Comparison of ENCODE assay signal across 9 cellular contexts in genomic region chr6:157107915-157108651, GRCh38.
DNase-seq lines count a peak whose midpoint lies in the region; ATAC-seq lines count a peak whose summit lies in the region.
"Had no signal": no experiment of that assay in that cellular context is flagged by ENCODE, and none has a peak within 500 bp of the region (broad histone marks: within the 10 kb centered on the region; RNA-seq: fewer than 3 reads in every experiment).

No MANE protein-coding gene starts in this region.

- no peak overlapping the region for H3K27ac Mint-ChIP-seq in activated CD8-positive, alpha-beta memory T cell treated with anti-CD3 and anti-CD28 coated beads, Interleukin-2, amount 10 ng/mL, durations not matched to agents 7 days and 5 days
- peak overlapping the region in 1 of 2 donors; percentile 72 for H3K27ac Mint-ChIP-seq in stimulated activated naive CD8-positive, alpha-beta T cell treated with anti-CD3 and anti-CD28 coated beads, Interleukin-15, amount 100 ng/mL, for 72 hours

- ATAC-seq in activated CD8-positive, alpha-beta memory T cell treated with anti-CD3 and anti-CD28 coated beads, Interleukin-2, amount 10 ng/mL, durations not matched to agents 7 days and 5 days, result peak; percentile 89
- ATAC-seq in stimulated activated naive CD8-positive, alpha-beta T cell treated with anti-CD3 and anti-CD28 coated beads, Interleukin-15, amount 100 ng/mL, for 72 hours, result peak; percentile 95
- no peak for ATAC-seq in HG02642 (IDR thresholded peaks at IDR 0.05; ENCODE audit: poor library complexity, unreplicated experiment)

- H3K36me3 Mint-ChIP-seq in activated CD8-positive, alpha-beta memory T cell treated with anti-CD3 and anti-CD28 coated beads, Interleukin-2, amount 10 ng/mL, durations not matched to agents 7 days and 5 days, result peaks cover 20% of the 10 kb centered on the region

- no peak overlapping the region for H3K4me3 Mint-ChIP-seq in activated CD8-positive, alpha-beta memory T cell treated with anti-CD3 and anti-CD28 coated beads, Interleukin-2, amount 10 ng/mL, durations not matched to agents 7 days and 5 days
- peak overlapping the region in 1 of 2 donors; percentile 30 for H3K4me3 Mint-ChIP-seq in stimulated activated naive CD8-positive, alpha-beta T cell treated with anti-CD3 and anti-CD28 coated beads, Interleukin-15, amount 100 ng/mL, for 72 hours

- no peaks in the 10 kb centered on the region for H3K9me3 Mint-ChIP-seq in activated CD8-positive, alpha-beta memory T cell treated with anti-CD3 and anti-CD28 coated beads, Interleukin-2, amount 10 ng/mL, durations not matched to agents 7 days and 5 days (ENCODE audit: low read depth)
- H3K9me3 Mint-ChIP-seq in stimulated activated naive CD8-positive, alpha-beta T cell treated with anti-CD3 and anti-CD28 coated beads, Interleukin-15, amount 100 ng/mL, for 72 hours, result peaks cover 0 to under 1% of the 10 kb centered on the region in 2 donors

- CTCF ChIA-PET in activated CD8-positive, alpha-beta memory T cell treated with anti-CD3 and anti-CD28 coated beads, Interleukin-2, amount 10 ng/mL, durations not matched to agents 7 days and 5 days (lab: Charles Lee), result interaction anchor here (1.0 to 1.1 kb wide), 2 partner anchors 40 to 73 kb away, joined by 3 to 4 read pairs; no protein-coding TSS in a partner anchor

- no peaks in the 10 kb centered on the region for H3K27me3 Mint-ChIP-seq in activated CD8-positive, alpha-beta memory T cell treated with anti-CD3 and anti-CD28 coated beads, Interleukin-2, amount 10 ng/mL, durations not matched to agents 7 days and 5 days
- H3K27me3 Mint-ChIP-seq in stimulated activated naive CD8-positive, alpha-beta T cell treated with anti-CD3 and anti-CD28 coated beads, Interleukin-15, amount 100 ng/mL, for 72 hours, result no peaks in the 10 kb centered on the region

- peaks cover 32% of the 10 kb centered on the region for H3K4me1 Mint-ChIP-seq in activated CD8-positive, alpha-beta memory T cell treated with anti-CD3 and anti-CD28 coated beads, Interleukin-2, amount 10 ng/mL, durations not matched to agents 7 days and 5 days
- peaks cover 51% of the 10 kb centered on the region for H3K4me1 Mint-ChIP-seq in stimulated activated naive CD8-positive, alpha-beta T cell treated with anti-CD3 and anti-CD28 coated beads, Interleukin-15, amount 100 ng/mL, for 72 hours

- DNase-seq in activated CD8-positive, alpha-beta memory T cell treated with anti-CD3 and anti-CD28 coated beads, Interleukin-2, amount 10 ng/mL, durations not matched to agents 7 days and 5 days, result no peak
- DNase-seq in activated CD8-positive, alpha-beta memory T cell treated with anti-CD3 and anti-CD28 coated beads for 24 hours, result no peak
- peak; percentile 33 to 40 for DNase-seq in activated T-cell treated with anti-CD3 and anti-CD28 coated beads, Interleukin-2, amount 50 U/mL, for 48 hours
- DNase-seq in hepatic stellate cell (ENCODE audit: low spot score) (peak; percentile 77), GOT3 (lab: John Stamatoyannopoulos, UW) (no peak)
- no peak for DNase-seq in stimulated activated naive CD8-positive, alpha-beta T cell treated with anti-CD3 and anti-CD28 coated beads, Interleukin-15, amount 100 ng/mL, for 72 hours
- DNase-seq in activated CD4-positive, alpha-beta T cell treated with anti-CD3 and anti-CD28 coated beads, Interleukin-2, amount 50 U/mL, for 4 hours, result no peak
- DNase-seq: NCI-H187 had no signal

Comparison
In these comparisons a context has a peak if more than half of its experiments do, and no peak if none do; other contexts are left out.
1. DNase-seq: peak in activated T-cell treated with anti-CD3 and anti-CD28 coated beads, Interleukin-2, amount 50 U/mL, for 48 hours (2 of 2) and hepatic stellate cell (single experiment); none in activated CD8-positive, alpha-beta memory T cell treated with anti-CD3 and anti-CD28 coated beads, Interleukin-2, amount 10 ng/mL, durations not matched to agents 7 days and 5 days (single experiment), activated CD8-positive, alpha-beta memory T cell treated with anti-CD3 and anti-CD28 coated beads for 24 hours (single experiment), stimulated activated naive CD8-positive, alpha-beta T cell treated with anti-CD3 and anti-CD28 coated beads, Interleukin-15, amount 100 ng/mL, for 72 hours (0 of 2), GOT3 (single experiment) and activated CD4-positive, alpha-beta T cell treated with anti-CD3 and anti-CD28 coated beads, Interleukin-2, amount 50 U/mL, for 4 hours (0 of 2).